27 cellular contexts compared by ENCODE assay signal in the genomic region with DNA sequence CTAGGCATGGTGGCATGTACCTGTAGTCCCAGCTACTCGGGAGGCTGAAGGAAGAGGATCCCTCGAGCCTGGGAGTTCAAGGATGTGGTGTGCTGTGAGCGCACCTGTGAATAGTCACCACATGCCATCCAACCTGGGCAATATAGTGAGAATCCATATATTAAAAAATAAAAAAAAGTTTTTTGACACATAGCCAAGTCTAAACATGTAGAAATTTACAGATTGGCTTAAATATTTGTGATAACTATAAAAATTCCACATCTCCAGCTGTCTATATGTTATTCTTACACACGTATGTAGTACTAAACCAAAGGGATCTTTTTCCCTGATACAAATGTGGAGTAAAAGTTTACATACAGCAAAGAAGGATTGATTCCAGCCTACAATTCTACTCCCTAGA.
"Had no signal": no experiment of that assay in that cellular context is flagged by ENCODE, and none has a peak within 500 bp of the region (broad histone marks: within the 10 kb centered on the region; RNA-seq: fewer than 3 reads in every experiment).

No MANE protein-coding gene starts in this region.

- H3K27ac Mint-ChIP-seq: dendritic cell treated with granulocyte-macrophage colony-stimulating factor and Interleukin-4, amounts not matched to agents 40 ng/mL and 50 ng/mL, for 4 days; effector memory CD8-positive, alpha-beta T cell; endodermal cell had no signal

- H3K4me1 ChIP-seq: colonic mucosa, esophagus muscularis mucosa, esophagus squamous epithelium, foreskin keratinocyte, gastrocnemius medialis, gastroesophageal sphincter, heart left ventricle, heart right ventricle had no signal

- H3K36me3 ChIP-seq: colonic mucosa, esophagus muscularis mucosa, esophagus squamous epithelium, gastrocnemius medialis, gastroesophageal sphincter, heart left ventricle, heart right ventricle had no signal

- H3K4me3 ChIP-seq: colonic mucosa, coronary artery, dorsolateral prefrontal cortex, esophagus muscularis mucosa, esophagus squamous epithelium, gastrocnemius medialis, gastroesophageal sphincter, heart left ventricle, heart right ventricle had no signal

- FAIRE-seq: colon, endometrium, endothelial cell of umbilical vein, frontal cortex had no signal

- DNase-seq: colonic mucosa; cortex of kidney; dermis blood vessel endothelial cell; dorsolateral prefrontal cortex; effector CD4-positive, alpha-beta T cell; effector CD8-positive, alpha-beta T cell; effector memory CD4-positive, alpha-beta T cell; effector memory CD8-positive, alpha-beta T cell; endodermal cell; erythroblast; esophagus squamous epithelium; foreskin fibroblast; foreskin keratinocyte; gastrocnemius medialis; glutamatergic neuron; heart left ventricle; heart right ventricle had no signal

- H3K4me1 Mint-ChIP-seq: endodermal cell had no signal

- H3K4me3 Mint-ChIP-seq: dendritic cell treated with granulocyte-macrophage colony-stimulating factor and Interleukin-4, amounts not matched to agents 40 ng/mL and 50 ng/mL, for 4 days; effector memory CD8-positive, alpha-beta T cell; endodermal cell had no signal

- H3K27ac ChIP-seq: colonic mucosa, coronary artery, dorsolateral prefrontal cortex, epithelial cell of prostate, esophagus muscularis mucosa, esophagus squamous epithelium, foreskin keratinocyte, gastrocnemius medialis, gastroesophageal sphincter, heart left ventricle, heart right ventricle had no signal

- H3K9me3 Mint-ChIP-seq: endodermal cell had no signal

- H3K27me3 ChIP-seq: colonic mucosa, esophagus muscularis mucosa, esophagus squamous epithelium, foreskin keratinocyte, gastrocnemius medialis, gastroesophageal sphincter, heart left ventricle, heart right ventricle had no signal

- H3K9me3 ChIP-seq: colonic mucosa, esophagus muscularis mucosa, esophagus squamous epithelium, gastrocnemius medialis, gastroesophageal sphincter had no signal

- H3K27me3 Mint-ChIP-seq: dendritic cell treated with granulocyte-macrophage colony-stimulating factor and Interleukin-4, amounts not matched to agents 40 ng/mL and 50 ng/mL, for 4 days; effector memory CD8-positive, alpha-beta T cell had no signal

- ATAC-seq: effector memory CD8-positive, alpha-beta T cell; esophagus mucosa; foreskin keratinocyte; gastrocnemius medialis; gastroesophageal sphincter; heart left ventricle; heart right ventricle had no signal
